In the genomic region with DNA sequence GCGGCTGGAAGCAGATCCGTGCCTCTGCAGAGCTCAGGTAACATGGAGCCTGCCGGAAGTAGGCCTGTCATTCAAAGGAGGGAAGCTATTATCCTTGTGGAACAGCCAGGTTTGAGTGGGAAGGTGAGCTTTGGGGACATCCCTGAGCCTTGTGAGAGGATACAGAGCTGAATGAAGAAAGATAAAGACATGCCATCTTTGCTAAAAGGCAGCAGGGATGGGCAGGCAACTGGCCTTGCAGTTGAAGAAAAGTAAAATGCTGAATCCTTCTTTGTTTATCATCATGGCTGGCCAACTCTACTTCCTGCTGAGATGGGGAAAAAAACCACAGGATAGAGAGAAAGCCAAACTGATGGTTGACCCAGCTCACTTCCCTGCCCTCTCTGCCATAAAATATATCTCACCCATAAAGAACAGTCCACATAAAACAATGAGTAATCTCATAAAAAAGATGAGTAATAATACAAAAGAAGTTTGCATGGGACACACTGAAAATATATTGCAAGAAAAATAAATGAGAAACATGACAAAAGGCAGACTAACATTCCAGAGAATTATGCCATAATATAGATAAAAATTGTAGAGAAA, we compare ENCODE assay signal across 10 cellular contexts.
A peak's percentile ranks its signal among the peaks of the same experiment; 100 is the strongest.
DNase-seq lines count a peak whose midpoint lies in the region; ATAC-seq, FAIRE-seq and TF ChIP-seq lines count a peak whose summit lies in the region.
"Had no signal": no experiment of that assay in that cellular context is flagged by ENCODE, and none has a peak within 500 bp of the region (broad histone marks: within the 10 kb centered on the region; RNA-seq: fewer than 3 reads in every experiment).

No MANE protein-coding gene starts in this region.

- DNase-seq in GM23248 (peak; percentile 85), PC-9 (peak in 1 of 2 experiments; percentile 73), endothelial cell of umbilical vein (ENCODE audit: low read depth, low spot score) (peak; percentile 92), skeletal muscle cell (ENCODE audit: low read depth) (peak; percentile 83), left lobe of liver (ENCODE audit: low spot score) (no peak)
- DNase-seq in stimulated activated CD4-positive, alpha-beta T cell treated with anti-CD3 and anti-CD28 coated beads, Interleukin-4, amount 100 ng/mL, for 24 hours, result no peak
- DNase-seq: NCI-H510A, T-helper 17 cell had no signal

- TF ChIP-seq POLR2A in endothelial cell of umbilical vein (IDR thresholded peaks at IDR 0.05; ENCODE audit: low read depth, low read length), result no peak

- H3K4me1 ChIP-seq in GM23248 (ENCODE audit: insufficient read depth) (peaks cover 26% of the 10 kb centered on the region), PC-9 (replicated peaks; ENCODE audit: insufficient read depth) (peaks cover 16% of the 10 kb centered on the region), endothelial cell of umbilical vein (ENCODE audit: control insufficient read depth, extremely low read depth, insufficient read depth, low read length) (peaks cover 21% of the 10 kb centered on the region)

- H3K4me3 ChIP-seq in GM23248 (0 out of 2 replicates have a peak overlapping the region, but pooled peaks have one; percentile 28), PC-9 (no peak overlapping the region), endothelial cell of umbilical vein (replicated peaks in 1 of 3; ENCODE audit: insufficient read depth in 1 of 3, low read depth in 1 of 3, low read length in 3 of 3) (no peak overlapping the region), skeletal muscle cell (ENCODE audit: low read depth, low read length) (no peak overlapping the region)

- H3K4me2 ChIP-seq in GM23248 (ENCODE audit: unreplicated experiment) (peak overlapping the region; percentile 70), PC-9 (peak overlapping the region; percentile 28; the same call in 1 of the 2 replicates), endothelial cell of umbilical vein (ENCODE audit: insufficient read depth, low read length) (peak overlapping the region; percentile 59)

- H3K9me2 ChIP-seq in GM23248 (ENCODE audit: insufficient read depth) (no peaks in the 10 kb centered on the region), PC-9 (ENCODE audit: insufficient read depth) (no peaks in the 10 kb centered on the region)

- H3K27ac ChIP-seq in GM23248, result peak overlapping the region; percentile 65
- H3K27ac ChIP-seq in PC-9, result 0 out of 2 replicates have a peak overlapping the region, but pooled peaks have one; percentile 5
- H3K27ac ChIP-seq in endothelial cell of umbilical vein (ENCODE audit: insufficient read depth, low read depth, low read length), result peak overlapping the region; percentile 51

- no peaks in the 10 kb centered on the region for H3K9me3 ChIP-seq in GM23248 (ENCODE audit: low read depth)
- H3K9me3 ChIP-seq in PC-9 (ENCODE audit: insufficient read depth, low read depth), result no peaks in the 10 kb centered on the region; the same call in 1 of the 2 replicates
- no peaks in the 10 kb centered on the region for H3K9me3 ChIP-seq in endothelial cell of umbilical vein (replicated peaks; ENCODE audit: control insufficient read depth, insufficient read depth, low read length)

- H3K9me1 ChIP-seq in endothelial cell of umbilical vein (replicated peaks; ENCODE audit: control insufficient read depth, extremely low read depth, insufficient read depth, low read length), result no peaks in the 10 kb centered on the region

- H4K20me1 ChIP-seq in GM23248 (ENCODE audit: insufficient read depth) (no peaks in the 10 kb centered on the region), PC-9 (ENCODE audit: insufficient read depth) (no peaks in the 10 kb centered on the region), endothelial cell of umbilical vein (replicated peaks; ENCODE audit: control insufficient read depth, extremely low read depth, insufficient read depth, low read length) (no peaks in the 10 kb centered on the region)

- BruUV-seq in PC-9 (replicated peaks; lab: Mats Ljungman, UMichigan) (no TSS peak), endothelial cell of umbilical vein (replicated peaks; lab: Mats Ljungman, UMichigan) (no TSS peak)

- POLR2A ChIA-PET in PC-9 (lab: Charles Lee; ENCODE audit: unreplicated experiment) (no interaction called here), endothelial cell of umbilical vein (lab: Charles Lee) (no interaction called here)

- no peak for TF ChIP-seq CTCF in PC-9 (conservative IDR thresholded peaks at IDR 0.05)
- TF ChIP-seq CTCF in endothelial cell of umbilical vein (IDR thresholded peaks at IDR 0.05; ENCODE audit: extremely low read depth in 1 of 2, insufficient read depth in 1 of 2, low read depth in 1 of 2, low read length in 2 of 2), result no peak

- H3F3A ChIP-seq in GM23248 (ENCODE audit: insufficient read depth) (peaks cover 27% of the 10 kb centered on the region), PC-9 (ENCODE audit: insufficient read depth, low read depth) (peaks cover 5% of the 10 kb centered on the region)

- CTCF ChIA-PET in PC-9 (lab: Charles Lee), result no interaction called here
- CTCF ChIA-PET in endothelial cell of umbilical vein (lab: Charles Lee), result interaction anchor here (0.6 to 2.4 kb wide), 7 partner anchors 12 to 620 kb away, joined by 3 to 6 read pairs (median 4); no protein-coding TSS in a partner anchor

- peak; percentile 91 for FAIRE-seq in endothelial cell of umbilical vein (lab: Jason Lieb, UNC)

- intact Hi-C loops in PC-9 (cut with micrococcal nuclease; ENCODE audit: unreplicated experiment) (loop anchor here (2.0 kb wide), 1 partner anchor 14 kb away; no protein-coding TSS in a partner anchor), endothelial cell of umbilical vein (cut with micrococcal nuclease) (loop anchor here (1.0 to 5.0 kb wide), 2 partner anchors 67 to 535 kb away; no protein-coding TSS in a partner anchor)

- no peaks in the 10 kb centered on the region for H3K27me3 ChIP-seq in GM23248 (replicated peaks; ENCODE audit: insufficient read depth)
- no peaks in the 10 kb centered on the region for H3K27me3 ChIP-seq in PC-9 (ENCODE audit: insufficient read depth, low read depth)
- no peaks in the 10 kb centered on the region for H3K27me3 ChIP-seq in endothelial cell of umbilical vein (ENCODE audit: control insufficient read depth in 2 of 2, insufficient read depth in 2 of 2, low read length in 2 of 2)

- dilution Hi-C loops in endothelial cell of umbilical vein (cut with MboI; ENCODE audit: extremely low pct_ligation_motif_present, low sequenced_read_pairs), result no loop called here

- no peak for ATAC-seq in HG03439 (IDR thresholded peaks at IDR 0.05; ENCODE audit: unreplicated experiment)
- no peak for ATAC-seq in HG02852 (IDR thresholded peaks at IDR 0.05; ENCODE audit: unreplicated experiment)
- no peak for ATAC-seq in left lobe of liver
- ATAC-seq: T-helper 17 cell had no signal

- 96 to 97% methylated on average over 3 of the region's 3 CpGs for WGBS in GM23248 (ENCODE audit: low coverage in 1 of 2, low lambda C conversion rate in 2 of 2, missing lambda C conversion rate in 2 of 2), 2 experiments

- H2AFZ ChIP-seq in GM23248, result peak overlapping the region; percentile 20; the same call in 1 of the 2 replicates
- H2AFZ ChIP-seq in PC-9, result no peak overlapping the region
- H2AFZ ChIP-seq in endothelial cell of umbilical vein (ENCODE audit: low read depth, low read length), result peak overlapping the region; percentile 23

- in situ Hi-C loops in GM23248 (cut with MboI), result no loop called here

- no peaks in the 10 kb centered on the region for H3K36me3 ChIP-seq in GM23248 (ENCODE audit: low read depth)
- H3K36me3 ChIP-seq in PC-9 (ENCODE audit: low read depth), result no peaks in the 10 kb centered on the region
- H3K36me3 ChIP-seq in endothelial cell of umbilical vein (ENCODE audit: control insufficient read depth in 2 of 2, extremely low read depth in 1 of 2, insufficient read depth in 2 of 2, low read length in 2 of 2), result no peaks in the 10 kb centered on the region

- no peak overlapping the region for H3K9ac ChIP-seq in GM23248
- H3K9ac ChIP-seq in endothelial cell of umbilical vein (replicated peaks; ENCODE audit: extremely low read depth, insufficient read depth, low read length), result peak overlapping the region; percentile 26

- no peaks in the 10 kb centered on the region for H3K79me2 ChIP-seq in GM23248 (ENCODE audit: insufficient read depth)
- no peaks in the 10 kb centered on the region for H3K79me2 ChIP-seq in PC-9 (ENCODE audit: low read depth)
- H3K79me2 ChIP-seq in endothelial cell of umbilical vein (ENCODE audit: control insufficient read depth, insufficient read depth, low read length), result no peaks in the 10 kb centered on the region

TF ChIP-seq in endothelial cell of umbilical vein, 7 proteins besides CTCF, POLR2A, EP300 and RAD21:
- TF ChIP-seq GATA2 (IDR thresholded peaks at IDR 0.05; ENCODE audit: insufficient read depth, insufficient read length, low read depth, low read length) (peak; percentile 87), POLR2AphosphoS5 (IDR thresholded peaks at IDR 0.05; ENCODE audit: insufficient read depth, low read depth, low read length) (peak; percentile 66), JUN (IDR thresholded peaks at IDR 0.05; ENCODE audit: borderline replicate concordance, insufficient read depth, insufficient read length, low read depth) (peak; percentile 65), EZH2 (IDR thresholded peaks at IDR 0.05; ENCODE audit: borderline replicate concordance, low read depth, low read length, severe bottlenecking) (no peak), FOS (IDR thresholded peaks at IDR 0.05; ENCODE audit: borderline replicate concordance, insufficient read depth, low read length) (peak; percentile 81), MYC (IDR thresholded peaks at IDR 0.05; ENCODE audit: low read depth, low read length) (no peak)
- TF ChIP-seq, protein P1, sequence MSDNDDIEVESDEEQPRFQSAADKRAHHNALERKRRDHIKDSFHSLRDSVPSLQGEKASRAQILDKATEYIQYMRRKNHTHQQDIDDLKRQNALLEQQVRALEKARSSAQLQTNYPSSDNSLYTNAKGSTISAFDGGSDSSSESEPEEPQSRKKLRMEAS (IDR thresholded peaks at IDR 0.05; ENCODE audit: insufficient read depth, insufficient read length), result no peak

Comparison
In these comparisons a context has a peak if more than half of its experiments do, and no peak if none do; other contexts are left out.
1. DNase-seq: peak in GM23248 (single experiment), endothelial cell of umbilical vein (single experiment) and skeletal muscle cell (single experiment); none in stimulated activated CD4-positive, alpha-beta T cell treated with anti-CD3 and anti-CD28 coated beads, Interleukin-4, amount 100 ng/mL, for 24 hours (single experiment) and left lobe of liver (single experiment).
2. H3K27ac ChIP-seq: peak in every context shown above with its lines; median percentile 65 in GM23248; 51 in endothelial cell of umbilical vein; 5 in PC-9.
3. Peak in every context shown above with its lines, with median percentiles within 50 percentile points of each other: H3K4me2 ChIP-seq.